8 cellular contexts compared by ENCODE assay signal in the genomic region with DNA sequence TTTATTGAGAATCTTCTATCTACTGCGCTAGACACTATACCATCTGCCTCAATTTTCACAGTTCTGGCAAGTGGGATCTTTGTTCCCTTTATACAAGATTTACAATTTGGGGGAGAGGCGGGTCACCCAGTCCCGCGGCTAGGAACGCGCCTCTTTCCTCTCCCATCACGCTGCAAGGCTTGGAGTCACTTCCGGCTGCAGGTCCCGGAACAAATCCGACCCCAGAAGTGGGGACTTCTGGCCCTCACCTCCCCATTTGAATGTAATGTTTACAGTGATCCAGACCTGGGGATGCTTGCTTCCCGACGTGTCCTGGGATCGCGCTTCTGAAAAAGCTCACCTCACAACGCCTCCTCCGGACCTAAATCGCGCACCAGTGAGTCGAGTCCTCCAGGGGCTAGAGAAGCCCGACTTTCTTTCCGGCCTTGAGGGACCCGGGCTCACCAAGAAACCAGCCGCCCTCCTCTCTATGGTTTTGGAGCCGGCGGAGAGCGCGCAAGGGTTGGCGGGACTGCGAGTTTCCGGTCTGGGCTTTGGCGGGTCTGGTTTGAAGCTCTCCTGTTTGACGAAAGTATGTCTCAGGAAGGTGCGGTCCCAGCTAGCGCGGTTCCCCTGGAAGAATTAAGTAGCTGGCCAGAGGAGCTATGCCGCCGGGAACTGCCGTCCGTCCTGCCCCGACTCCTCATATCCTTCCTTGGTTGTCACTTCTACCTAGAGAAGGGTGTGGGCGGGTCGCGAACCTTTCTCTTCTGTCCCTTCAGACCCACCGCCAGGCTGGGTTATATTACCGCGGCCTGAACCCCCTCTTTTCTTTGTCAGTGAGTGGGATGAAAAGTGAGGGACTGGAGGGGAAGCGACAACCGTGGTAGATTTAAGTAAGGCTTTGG. TPM values are rescaled to one million over a fixed set of nuclear protein-coding genes. Genes with fewer than 3 reads are reported as not detected.
A peak's percentile ranks its signal among the peaks of the same experiment; 100 is the strongest.
DNase-seq lines count a peak whose midpoint lies in the region; ATAC-seq and TF ChIP-seq lines count a peak whose summit lies in the region.

Gene METTL18, minus strand, starts transcription at position 378 of the 887 bp plus-strand sequence. CDS start 1,212 bp downstream, outside the sequence.

- H3K36me3 ChIP-seq in DND-41 (ENCODE audit: insufficient read depth, low read length) (peaks cover 37% of the 10 kb centered on the region), GM23248 (ENCODE audit: low read depth) (no peaks in the 10 kb centered on the region), fibroblast of lung (ENCODE audit: control insufficient read depth, insufficient read depth, low read length) (no peaks in the 10 kb centered on the region)
- H3K36me3 ChIP-seq in naive thymus-derived CD4-positive, alpha-beta T cell (ENCODE audit: control insufficient read depth in 2 of 3, insufficient read depth in 3 of 3, low read length in 3 of 3), result peaks cover 0 to 3% (median 0%) of the 10 kb centered on the region in 3 experiments

- intact Hi-C loops in activated T-helper 1 cell treated with anti-CD3 and anti-CD28 coated beads, Interleukin-12 subunit alpha, Interleukin-12 subunit beta, Interleukin-2, Interleukin-4 antibody, amounts not matched to agents 30 ng/mL and 10 ng/mL and 1 ng/mL, durations not matched to agents 14 hours and 24 hours and 36 hours (cut with micrococcal nuclease), result loop anchor here (1.0 to 10.0 kb wide), 11 partner anchors 11 to 1690 kb away; partner anchors contain the start of genes GORAB, KIFAP3, NME7 and PRRC2C
- intact Hi-C loops in naive thymus-derived CD4-positive, alpha-beta T cell (cut with micrococcal nuclease), result loop anchor here (1.0 to 10.0 kb wide), 20 partner anchors 83 to 1986 kb away; partner anchors contain the start of genes F5 (in 2 of the 2), GORAB (in 2 of the 2), KIFAP3 (in 2 of the 2) and SELL (in 2 of the 2)

- H3K4me1 Mint-ChIP-seq in activated T-helper 1 cell treated with anti-CD3 and anti-CD28 coated beads, Interleukin-12 subunit alpha, Interleukin-12 subunit beta, Interleukin-2, Interleukin-4 antibody, amounts not matched to agents 30 ng/mL and 10 ng/mL and 1 ng/mL, durations not matched to agents 14 hours and 24 hours and 36 hours (ENCODE audit: low read depth), result peaks cover 55% of the 10 kb centered on the region
- peaks cover 26 to 60% (median 56%) of the 10 kb centered on the region in 7 donors for H3K4me1 Mint-ChIP-seq in naive thymus-derived CD4-positive, alpha-beta T cell
- peaks cover 19 to 41% of the 10 kb centered on the region in 2 donors for H3K4me1 Mint-ChIP-seq in stimulated activated naive B cell treated with anti-CD40 and anti-IgM and Interleukin-4, amounts not matched to agents 10 μg/mL and 1 μg/mL and 100 μg/mL, for 72 hours

- no peak for TF ChIP-seq CTCF in DND-41 (IDR thresholded peaks at IDR 0.05; ENCODE audit: borderline replicate concordance, extremely low read depth, low read length, poor library complexity, severe bottlenecking)
- TF ChIP-seq CTCF in fibroblast of lung (conservative IDR thresholded peaks at IDR 0.05 in 1 of 2, IDR thresholded peaks at IDR 0.05 in 1 of 2; ENCODE audit: low read depth in 1 of 2, low read length in 2 of 2), result no peak

- DNase-seq in DND-41 (peak; percentile 97), GM23248 (peak; percentile 95), Kasumi-1 (lab: John Stamatoyannopoulos, UW) (peak; percentile 91 to 95), RPMI7951 (ENCODE audit: low read depth) (peak; percentile 93), fibroblast of lung (ENCODE audit: low read depth in 2 of 2) (peak; percentile 97 to 98)
- peak; percentile 90 for DNase-seq in activated T-helper 1 cell treated with anti-CD3 and anti-CD28 coated beads, Interleukin-12 subunit alpha, Interleukin-12 subunit beta, Interleukin-2, Interleukin-4 antibody, amounts not matched to agents 30 ng/mL and 10 ng/mL and 1 ng/mL, durations not matched to agents 14 hours and 24 hours and 36 hours (ENCODE audit: low spot score)
- peak; percentile 72 to 96 (median 92) for DNase-seq in naive thymus-derived CD4-positive, alpha-beta T cell
- DNase-seq in stimulated activated naive B cell treated with anti-CD40 and anti-IgM and Interleukin-4, amounts not matched to agents 10 μg/mL and 1 μg/mL and 100 μg/mL, for 72 hours, result peak; percentile 88

- H3K27ac Mint-ChIP-seq in activated T-helper 1 cell treated with anti-CD3 and anti-CD28 coated beads, Interleukin-12 subunit alpha, Interleukin-12 subunit beta, Interleukin-2, Interleukin-4 antibody, amounts not matched to agents 30 ng/mL and 10 ng/mL and 1 ng/mL, durations not matched to agents 14 hours and 24 hours and 36 hours, result peak within 1 kb of the TSS; percentile 86
- peak within 1 kb of the TSS; percentile 97 to 100 (median 99) for H3K27ac Mint-ChIP-seq in naive thymus-derived CD4-positive, alpha-beta T cell
- peak within 1 kb of the TSS; percentile 98 for H3K27ac Mint-ChIP-seq in stimulated activated naive B cell treated with anti-CD40 and anti-IgM and Interleukin-4, amounts not matched to agents 10 μg/mL and 1 μg/mL and 100 μg/mL, for 72 hours

- no peaks in the 10 kb centered on the region for H3F3A ChIP-seq in GM23248 (ENCODE audit: insufficient read depth)

- no peaks in the 10 kb centered on the region for H3K9me3 ChIP-seq in DND-41 (ENCODE audit: insufficient read depth, low read length, severe bottlenecking)
- H3K9me3 ChIP-seq in GM23248 (ENCODE audit: low read depth), result no peaks in the 10 kb centered on the region
- H3K9me3 ChIP-seq in fibroblast of lung (ENCODE audit: control insufficient read depth, insufficient read depth, low read depth, low read length), result no peaks in the 10 kb centered on the region
- no peaks in the 10 kb centered on the region for H3K9me3 ChIP-seq in naive thymus-derived CD4-positive, alpha-beta T cell (ENCODE audit: control insufficient read depth in 2 of 3, low read length in 3 of 3)

- H3K27ac ChIP-seq in DND-41 (ENCODE audit: low read length), result peak within 1 kb of the TSS; percentile 99
- peak within 1 kb of the TSS; percentile 62 for H3K27ac ChIP-seq in GM23248
- H3K27ac ChIP-seq in fibroblast of lung (ENCODE audit: insufficient read depth, low read length), result peak within 1 kb of the TSS; percentile 94
- peak within 1 kb of the TSS; percentile 94 for H3K27ac ChIP-seq in naive thymus-derived CD4-positive, alpha-beta T cell (ENCODE audit: low read depth, low read length)

- POLR2A ChIA-PET in naive thymus-derived CD4-positive, alpha-beta T cell (lab: Charles Lee), result interaction anchor here (0.7 to 2.3 kb wide), 9 partner anchors 8 to 1858 kb away, joined by 3 to 21 read pairs (median 5); partner anchors contain the start of genes BLZF1, DCAF6, MPC2 and SCYL3

- no peaks in the 10 kb centered on the region for H3K27me3 ChIP-seq in DND-41 (ENCODE audit: insufficient read depth, low read length, poor library complexity)
- H3K27me3 ChIP-seq in GM23248 (replicated peaks; ENCODE audit: insufficient read depth), result no peaks in the 10 kb centered on the region
- no peaks in the 10 kb centered on the region for H3K27me3 ChIP-seq in fibroblast of lung (ENCODE audit: control insufficient read depth, insufficient read depth, low read length)
- H3K27me3 ChIP-seq in naive thymus-derived CD4-positive, alpha-beta T cell (ENCODE audit: control insufficient read depth in 2 of 2, insufficient read depth in 2 of 2, low read length in 2 of 2), result no peaks in the 10 kb centered on the region

- peak; percentile 95 for ATAC-seq in DND-41 (ENCODE audit: insufficient read depth, low read depth)
- ATAC-seq in naive thymus-derived CD4-positive, alpha-beta T cell, result peak; percentile 100
- ATAC-seq in stimulated activated naive B cell treated with anti-CD40 and anti-IgM and Interleukin-4, amounts not matched to agents 10 μg/mL and 1 μg/mL and 100 μg/mL, for 72 hours (replicated peaks), result peak; percentile 98 to 99

- 1% methylated on average over 48 of the region's 48 CpGs for WGBS in GM23248 (ENCODE audit: low coverage in 1 of 2, low lambda C conversion rate in 2 of 2, missing lambda C conversion rate in 2 of 2), 2 experiments

- H3K79me2 ChIP-seq in DND-41 (ENCODE audit: insufficient read depth, low read length) (peaks cover 70% of the 10 kb centered on the region), GM23248 (ENCODE audit: insufficient read depth) (peaks cover 44% of the 10 kb centered on the region), fibroblast of lung (ENCODE audit: control insufficient read depth, insufficient read depth, low read length) (peaks cover 8% of the 10 kb centered on the region)

- H4K20me1 ChIP-seq in DND-41 (ENCODE audit: insufficient read depth, low read length) (no peaks in the 10 kb centered on the region), GM23248 (ENCODE audit: insufficient read depth) (no peaks in the 10 kb centered on the region), fibroblast of lung (ENCODE audit: control insufficient read depth, extremely low read depth, insufficient read depth, low read length) (no peaks in the 10 kb centered on the region)

- in situ Hi-C loops in GM23248 (cut with MboI), result no loop called here

- peak within 1 kb of the TSS; percentile 75 for H3K4me2 ChIP-seq in DND-41 (ENCODE audit: insufficient read depth, low read length)
- H3K4me2 ChIP-seq in GM23248 (ENCODE audit: unreplicated experiment), result peak within 1 kb of the TSS; percentile 98
- H3K4me2 ChIP-seq in fibroblast of lung (ENCODE audit: extremely low read depth, insufficient read depth, low read length), result peak within 1 kb of the TSS; percentile 67

- no peaks in the 10 kb centered on the region for H3K9me3 Mint-ChIP-seq in activated T-helper 1 cell treated with anti-CD3 and anti-CD28 coated beads, Interleukin-12 subunit alpha, Interleukin-12 subunit beta, Interleukin-2, Interleukin-4 antibody, amounts not matched to agents 30 ng/mL and 10 ng/mL and 1 ng/mL, durations not matched to agents 14 hours and 24 hours and 36 hours
- no peaks in the 10 kb centered on the region for H3K9me3 Mint-ChIP-seq in naive thymus-derived CD4-positive, alpha-beta T cell
- no peaks in the 10 kb centered on the region for H3K9me3 Mint-ChIP-seq in stimulated activated naive B cell treated with anti-CD40 and anti-IgM and Interleukin-4, amounts not matched to agents 10 μg/mL and 1 μg/mL and 100 μg/mL, for 72 hours

- H2AFZ ChIP-seq in DND-41 (ENCODE audit: low read depth, low read length) (peak within 1 kb of the TSS; percentile 89), GM23248 (peak within 1 kb of the TSS; percentile 100), fibroblast of lung (ENCODE audit: low read length) (peak within 1 kb of the TSS; percentile 100)

- peaks cover 22% of the 10 kb centered on the region for H3K36me3 Mint-ChIP-seq in activated T-helper 1 cell treated with anti-CD3 and anti-CD28 coated beads, Interleukin-12 subunit alpha, Interleukin-12 subunit beta, Interleukin-2, Interleukin-4 antibody, amounts not matched to agents 30 ng/mL and 10 ng/mL and 1 ng/mL, durations not matched to agents 14 hours and 24 hours and 36 hours (ENCODE audit: low read depth)
- H3K36me3 Mint-ChIP-seq in naive thymus-derived CD4-positive, alpha-beta T cell, result peaks cover 0 to 25% (median 17%) of the 10 kb centered on the region in 5 donors
- peaks cover 14 to 19% of the 10 kb centered on the region in 2 donors for H3K36me3 Mint-ChIP-seq in stimulated activated naive B cell treated with anti-CD40 and anti-IgM and Interleukin-4, amounts not matched to agents 10 μg/mL and 1 μg/mL and 100 μg/mL, for 72 hours

- H3K4me3 Mint-ChIP-seq in activated T-helper 1 cell treated with anti-CD3 and anti-CD28 coated beads, Interleukin-12 subunit alpha, Interleukin-12 subunit beta, Interleukin-2, Interleukin-4 antibody, amounts not matched to agents 30 ng/mL and 10 ng/mL and 1 ng/mL, durations not matched to agents 14 hours and 24 hours and 36 hours, result peak within 1 kb of the TSS; percentile 87
- peak within 1 kb of the TSS; percentile 90 to 100 (median 100) for H3K4me3 Mint-ChIP-seq in naive thymus-derived CD4-positive, alpha-beta T cell
- peak within 1 kb of the TSS; percentile 95 to 97 for H3K4me3 Mint-ChIP-seq in stimulated activated naive B cell treated with anti-CD40 and anti-IgM and Interleukin-4, amounts not matched to agents 10 μg/mL and 1 μg/mL and 100 μg/mL, for 72 hours

- H3K9ac ChIP-seq in DND-41 (ENCODE audit: low read depth, low read length) (peak within 1 kb of the TSS; percentile 89), GM23248 (peak within 1 kb of the TSS; percentile 89), fibroblast of lung (ENCODE audit: insufficient read depth, low read length) (peak within 1 kb of the TSS; percentile 86)

- H3K4me3 ChIP-seq in DND-41 (ENCODE audit: low read depth in 1 of 2, low read length in 2 of 2) (peak within 1 kb of the TSS; percentile 90 to 97), GM23248 (peak within 1 kb of the TSS; percentile 99), fibroblast of lung (replicated peaks in 1 of 4; ENCODE audit: control extremely low read depth in 1 of 4, insufficient read depth in 1 of 4, low read depth in 3 of 4, low read length in 4 of 4) (peak within 1 kb of the TSS; percentile 79 to 98 (median 92))
- peak within 1 kb of the TSS; percentile 98 for H3K4me3 ChIP-seq in naive thymus-derived CD4-positive, alpha-beta T cell (ENCODE audit: low read length)

- CTCF ChIA-PET in naive thymus-derived CD4-positive, alpha-beta T cell (lab: Charles Lee), result interaction anchor here (0.8 to 1.4 kb wide), 4 partner anchors 193 to 248 kb away, joined by 3 to 8 read pairs (median 4); partner anchors contain the start of gene F5

- H3K27me3 Mint-ChIP-seq in activated T-helper 1 cell treated with anti-CD3 and anti-CD28 coated beads, Interleukin-12 subunit alpha, Interleukin-12 subunit beta, Interleukin-2, Interleukin-4 antibody, amounts not matched to agents 30 ng/mL and 10 ng/mL and 1 ng/mL, durations not matched to agents 14 hours and 24 hours and 36 hours (ENCODE audit: insufficient read depth), result no peaks in the 10 kb centered on the region
- H3K27me3 Mint-ChIP-seq in naive thymus-derived CD4-positive, alpha-beta T cell, result no peaks in the 10 kb centered on the region
- no peaks in the 10 kb centered on the region for H3K27me3 Mint-ChIP-seq in stimulated activated naive B cell treated with anti-CD40 and anti-IgM and Interleukin-4, amounts not matched to agents 10 μg/mL and 1 μg/mL and 100 μg/mL, for 72 hours

- no peaks in the 10 kb centered on the region for H3K9me2 ChIP-seq in GM23248 (ENCODE audit: insufficient read depth)

- H3K4me1 ChIP-seq in DND-41 (ENCODE audit: insufficient read depth, low read length) (peaks cover 70% of the 10 kb centered on the region), GM23248 (ENCODE audit: insufficient read depth) (peaks cover 12% of the 10 kb centered on the region), fibroblast of lung (ENCODE audit: control insufficient read depth, extremely low read depth, insufficient read depth, low read length) (no peaks in the 10 kb centered on the region)
- peaks cover 10 to 28% of the 10 kb centered on the region in 2 donors for H3K4me1 ChIP-seq in naive thymus-derived CD4-positive, alpha-beta T cell (ENCODE audit: control insufficient read depth in 2 of 2, insufficient read depth in 2 of 2, low read length in 2 of 2)

RNA-seq across cellular contexts. Expression of gene METTL18, which starts in this region (rescaled TPM):
- total RNA-seq in GM23248 (2014; rRNA removed; shearing (Covaris generic)), result 7.8 and 12.8 TPM in 2 replicates
- 6.9 and 8.2 TPM in 2 replicates for polyA plus RNA-seq in GM23248 (2016; fragmentation: Nextera tagmentation; extraction: Ambion mirVana)
- total RNA-seq in RPMI7951 (2014; rRNA removed; shearing (Covaris generic)), result 13.1 and 15.0 TPM in 2 replicates
- 9.0 and 9.3 TPM in 2 replicates for total RNA-seq in activated T-helper 1 cell treated with anti-CD3 and anti-CD28 coated beads, Interleukin-12 subunit alpha, Interleukin-12 subunit beta, Interleukin-2, Interleukin-4 antibody, amounts not matched to agents 30 ng/mL and 10 ng/mL and 1 ng/mL, durations not matched to agents 14 hours and 24 hours and 36 hours
- 9.8 and 10.9 TPM in 2 replicates for total RNA-seq in fibroblast of lung
- polyA plus RNA-seq in fibroblast of lung, result 4.4 and 5.3 TPM in 2 replicates
- polyA plus RNA-seq in fibroblast of lung (2012), result 6.3 and 6.8 TPM in 2 replicates
- polyA minus RNA-seq in fibroblast of lung (ENCODE audit: low replicate concordance), result 0.27 TPM in 1 of 2 replicates, not detected in the other
- 10 to 100 TPM in 3 of 5 experiments, 1 to 10 TPM in 2; 4.9 to 21.1 (median 13.4) TPM for total RNA-seq in naive thymus-derived CD4-positive, alpha-beta T cell
- 10 to 100 TPM; 22.2 to 29.5 TPM for polyA plus RNA-seq in naive thymus-derived CD4-positive, alpha-beta T cell

Comparison
In these comparisons a context has a peak if more than half of its experiments do, and no peak if none do; other contexts are left out.
1. Peak in every context shown above with its lines: DNase-seq, ATAC-seq, H3K4me3 ChIP-seq and H3K27ac ChIP-seq.